ENCODE assay signal across 1 cellular context in the genomic region with DNA sequence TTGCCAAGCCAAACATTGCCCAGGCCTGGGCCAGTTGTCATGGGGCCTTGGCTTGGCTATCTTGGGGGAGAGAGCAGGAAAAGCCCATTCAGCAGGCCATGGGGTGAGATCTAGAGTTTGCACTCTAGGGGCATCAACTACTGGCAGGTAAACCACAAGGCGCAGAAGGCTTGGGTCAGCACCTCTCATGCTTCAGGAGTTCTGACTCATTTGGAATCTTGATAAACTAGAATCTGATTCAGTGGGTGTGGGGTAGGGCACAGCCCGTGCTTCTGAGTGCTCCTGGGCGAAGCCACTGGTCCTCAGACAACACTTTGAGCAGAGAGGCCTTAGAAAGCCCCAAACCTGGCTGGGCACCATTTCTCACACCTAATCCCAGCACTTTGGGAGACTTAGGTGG.
TF ChIP-seq lines count a peak whose summit lies in the region.

No MANE protein-coding gene starts in this region.

TF ChIP-seq in SK-N-SH, 30 proteins besides CTCF, POLR2A, EP300 and RAD21 (continued from another document):
- no peak for TF ChIP-seq MXI1 (IDR thresholded peaks at IDR 0.05; ENCODE audit: low read depth, low read length)
- no peak for TF ChIP-seq MEF2A (IDR thresholded peaks at IDR 0.05; ENCODE audit: borderline replicate concordance, low read depth)
- TF ChIP-seq, protein P1, sequence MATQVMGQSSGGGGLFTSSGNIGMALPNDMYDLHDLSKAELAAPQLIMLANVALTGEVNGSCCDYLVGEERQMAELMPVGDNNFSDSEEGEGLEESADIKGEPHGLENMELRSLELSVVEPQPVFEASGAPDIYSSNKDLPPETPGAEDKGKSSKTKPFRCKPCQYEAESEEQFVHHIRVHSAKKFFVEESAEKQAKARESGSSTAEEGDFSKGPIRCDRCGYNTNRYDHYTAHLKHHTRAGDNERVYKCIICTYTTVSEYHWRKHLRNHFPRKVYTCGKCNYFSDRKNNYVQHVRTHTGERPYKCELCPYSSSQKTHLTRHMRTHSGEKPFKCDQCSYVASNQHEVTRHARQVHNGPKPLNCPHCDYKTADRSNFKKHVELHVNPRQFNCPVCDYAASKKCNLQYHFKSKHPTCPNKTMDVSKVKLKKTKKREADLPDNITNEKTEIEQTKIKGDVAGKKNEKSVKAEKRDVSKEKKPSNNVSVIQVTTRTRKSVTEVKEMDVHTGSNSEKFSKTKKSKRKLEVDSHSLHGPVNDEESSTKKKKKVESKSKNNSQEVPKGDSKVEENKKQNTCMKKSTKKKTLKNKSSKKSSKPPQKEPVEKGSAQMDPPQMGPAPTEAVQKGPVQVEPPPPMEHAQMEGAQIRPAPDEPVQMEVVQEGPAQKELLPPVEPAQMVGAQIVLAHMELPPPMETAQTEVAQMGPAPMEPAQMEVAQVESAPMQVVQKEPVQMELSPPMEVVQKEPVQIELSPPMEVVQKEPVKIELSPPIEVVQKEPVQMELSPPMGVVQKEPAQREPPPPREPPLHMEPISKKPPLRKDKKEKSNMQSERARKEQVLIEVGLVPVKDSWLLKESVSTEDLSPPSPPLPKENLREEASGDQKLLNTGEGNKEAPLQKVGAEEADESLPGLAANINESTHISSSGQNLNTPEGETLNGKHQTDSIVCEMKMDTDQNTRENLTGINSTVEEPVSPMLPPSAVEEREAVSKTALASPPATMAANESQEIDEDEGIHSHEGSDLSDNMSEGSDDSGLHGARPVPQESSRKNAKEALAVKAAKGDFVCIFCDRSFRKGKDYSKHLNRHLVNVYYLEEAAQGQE (IDR thresholded peaks at IDR 0.05; ENCODE audit: low read depth, low read length), result no peak
- TF ChIP-seq, protein P2, sequence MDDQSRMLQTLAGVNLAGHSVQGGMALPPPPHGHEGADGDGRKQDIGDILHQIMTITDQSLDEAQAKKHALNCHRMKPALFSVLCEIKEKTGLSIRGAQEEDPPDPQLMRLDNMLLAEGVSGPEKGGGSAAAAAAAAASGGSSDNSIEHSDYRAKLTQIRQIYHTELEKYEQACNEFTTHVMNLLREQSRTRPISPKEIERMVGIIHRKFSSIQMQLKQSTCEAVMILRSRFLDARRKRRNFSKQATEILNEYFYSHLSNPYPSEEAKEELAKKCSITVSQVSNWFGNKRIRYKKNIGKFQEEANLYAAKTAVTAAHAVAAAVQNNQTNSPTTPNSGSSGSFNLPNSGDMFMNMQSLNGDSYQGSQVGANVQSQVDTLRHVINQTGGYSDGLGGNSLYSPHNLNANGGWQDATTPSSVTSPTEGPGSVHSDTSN (IDR thresholded peaks at IDR 0.05), result no peak
- no peak for TF ChIP-seq JUND (IDR thresholded peaks at IDR 0.05)
- no peak for TF ChIP-seq EZH2phosphoT487 (IDR thresholded peaks at IDR 0.05; ENCODE audit: borderline replicate concordance, low read depth)
- TF ChIP-seq, protein P3, sequence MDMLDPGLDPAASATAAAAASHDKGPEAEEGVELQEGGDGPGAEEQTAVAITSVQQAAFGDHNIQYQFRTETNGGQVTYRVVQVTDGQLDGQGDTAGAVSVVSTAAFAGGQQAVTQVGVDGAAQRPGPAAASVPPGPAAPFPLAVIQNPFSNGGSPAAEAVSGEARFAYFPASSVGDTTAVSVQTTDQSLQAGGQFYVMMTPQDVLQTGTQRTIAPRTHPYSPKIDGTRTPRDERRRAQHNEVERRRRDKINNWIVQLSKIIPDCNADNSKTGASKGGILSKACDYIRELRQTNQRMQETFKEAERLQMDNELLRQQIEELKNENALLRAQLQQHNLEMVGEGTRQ (IDR thresholded peaks at IDR 0.05; ENCODE audit: borderline replicate concordance, low read depth, low read length), result no peak
